2 cellular contexts compared by ENCODE assay signal in the genomic region with DNA sequence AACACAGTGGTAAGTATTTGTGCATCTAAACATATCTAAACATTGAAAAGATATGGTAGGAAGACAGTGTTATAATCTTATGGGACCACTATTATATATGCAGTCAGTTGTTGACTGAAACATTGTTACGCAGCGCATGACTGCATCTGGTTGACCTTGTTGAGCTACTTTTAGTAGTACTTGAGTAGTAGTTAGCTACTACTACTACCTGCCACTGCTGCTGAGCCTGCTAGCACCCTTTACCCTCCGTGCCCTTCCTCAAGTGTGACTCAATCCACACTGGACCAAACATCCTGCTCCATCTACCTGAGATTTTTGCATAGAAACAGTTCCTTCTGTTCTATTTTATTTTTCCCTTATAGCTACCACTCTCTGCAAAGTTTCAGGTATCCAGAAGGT.
TF ChIP-seq lines count a peak whose summit lies in the region.

No MANE protein-coding gene starts in this region.

TF ChIP-seq in A549, 52 proteins besides CTCF, POLR2A, EP300 and RAD21:
- TF ChIP-seq HMGXB4 (CRISPR knock-in tag; IDR thresholded peaks at IDR 0.05; ENCODE audit: borderline replicate concordance) (no peak), PHF8 (IDR thresholded peaks at IDR 0.05; ENCODE audit: borderline replicate concordance, low read depth) (no peak), KDM1A (IDR thresholded peaks at IDR 0.05; ENCODE audit: low read depth) (no peak), POLR2AphosphoS2 (conservative IDR thresholded peaks at IDR 0.05; ENCODE audit: low read length) (no peak), PBX3 (IDR thresholded peaks at IDR 0.05) (no peak), HOXB13 (CRISPR knock-in tag; IDR thresholded peaks at IDR 0.05; ENCODE audit: low read depth) (no peak), TFCP2L1 (CRISPR knock-in tag; IDR thresholded peaks at IDR 0.05) (no peak), SMC3 (IDR thresholded peaks at IDR 0.05) (no peak), HOXB5 (CRISPR knock-in tag; IDR thresholded peaks at IDR 0.05) (no peak), ESRRA (IDR thresholded peaks at IDR 0.05; ENCODE audit: borderline replicate concordance, low read length) (no peak), CBX8 (IDR thresholded peaks at IDR 0.05) (no peak), BHLHE40 (IDR thresholded peaks at IDR 0.05; ENCODE audit: low read depth, low read length) (no peak), TP53 (CRISPR knock-in tag; IDR thresholded peaks at IDR 0.05) (no peak)
- TF ChIP-seq, protein P1, sequence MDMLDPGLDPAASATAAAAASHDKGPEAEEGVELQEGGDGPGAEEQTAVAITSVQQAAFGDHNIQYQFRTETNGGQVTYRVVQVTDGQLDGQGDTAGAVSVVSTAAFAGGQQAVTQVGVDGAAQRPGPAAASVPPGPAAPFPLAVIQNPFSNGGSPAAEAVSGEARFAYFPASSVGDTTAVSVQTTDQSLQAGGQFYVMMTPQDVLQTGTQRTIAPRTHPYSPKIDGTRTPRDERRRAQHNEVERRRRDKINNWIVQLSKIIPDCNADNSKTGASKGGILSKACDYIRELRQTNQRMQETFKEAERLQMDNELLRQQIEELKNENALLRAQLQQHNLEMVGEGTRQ (IDR thresholded peaks at IDR 0.05): no peak

TF ChIP-seq in IMR-90, 13 proteins besides CTCF, POLR2A, EP300 and RAD21:
- TF ChIP-seq, protein P1 (IDR thresholded peaks at IDR 0.05; ENCODE audit: low read depth, low read length): no peak
- TF ChIP-seq RCOR1 (IDR thresholded peaks at IDR 0.05; ENCODE audit: insufficient replicate concordance, low read length) (no peak), ELK1 (IDR thresholded peaks at IDR 0.05; ENCODE audit: borderline replicate concordance, low read depth, low read length) (no peak), RFX5 (IDR thresholded peaks at IDR 0.05; ENCODE audit: low read depth, low read length) (no peak), CEBPB (IDR thresholded peaks at IDR 0.05; ENCODE audit: low read depth, low read length) (no peak), MAZ (IDR thresholded peaks at IDR 0.05; ENCODE audit: borderline replicate concordance, low read depth, low read length) (no peak), CHD1 (IDR thresholded peaks at IDR 0.05; ENCODE audit: low read depth, low read length) (no peak), NFE2L2 (IDR thresholded peaks at IDR 0.05; ENCODE audit: low read depth, low read length) (no peak), BHLHE40 (IDR thresholded peaks at IDR 0.05; ENCODE audit: low read depth, low read length) (no peak), MAFK (IDR thresholded peaks at IDR 0.05; ENCODE audit: low read depth, low read length) (no peak), SMC3 (IDR thresholded peaks at IDR 0.05; ENCODE audit: low read depth, low read length) (no peak), FOS (IDR thresholded peaks at IDR 0.05; ENCODE audit: low read depth, low read length) (no peak), MXI1 (IDR thresholded peaks at IDR 0.05; ENCODE audit: borderline replicate concordance, low read depth, low read length) (no peak)
